ENCODE assay signal across 1 cellular context in the genomic region with DNA sequence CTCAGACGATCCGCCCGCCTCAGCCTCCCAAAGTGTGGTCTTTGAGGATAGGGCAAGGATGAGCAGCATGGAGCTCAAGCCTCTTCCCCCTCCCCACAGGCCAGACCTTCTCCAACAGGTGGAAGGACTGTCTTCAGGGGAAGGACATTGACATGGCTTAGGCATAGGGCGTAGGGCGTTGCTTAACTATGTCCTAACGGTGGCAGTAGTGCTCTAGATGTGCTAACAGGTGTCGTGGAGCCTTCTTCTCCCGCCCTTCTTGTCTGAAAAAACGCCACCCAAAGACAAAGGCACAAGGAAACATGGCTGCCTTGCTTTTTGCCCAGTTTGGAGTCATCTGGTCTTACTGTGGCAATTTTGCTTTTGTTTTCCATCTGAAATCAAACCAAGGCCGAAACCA.
TF ChIP-seq lines count a peak whose summit lies in the region.

No MANE protein-coding gene starts in this region.

TF ChIP-seq in HEK293, 187 proteins besides CTCF, POLR2A, EP300 and RAD21 (continued from another document):
- TF ChIP-seq ZSCAN30 (tag by site-specific recombination; IDR thresholded peaks at IDR 0.05), result peak; percentile 61; the same call in 1 of the 2 replicates
- TF ChIP-seq, protein P1, sequence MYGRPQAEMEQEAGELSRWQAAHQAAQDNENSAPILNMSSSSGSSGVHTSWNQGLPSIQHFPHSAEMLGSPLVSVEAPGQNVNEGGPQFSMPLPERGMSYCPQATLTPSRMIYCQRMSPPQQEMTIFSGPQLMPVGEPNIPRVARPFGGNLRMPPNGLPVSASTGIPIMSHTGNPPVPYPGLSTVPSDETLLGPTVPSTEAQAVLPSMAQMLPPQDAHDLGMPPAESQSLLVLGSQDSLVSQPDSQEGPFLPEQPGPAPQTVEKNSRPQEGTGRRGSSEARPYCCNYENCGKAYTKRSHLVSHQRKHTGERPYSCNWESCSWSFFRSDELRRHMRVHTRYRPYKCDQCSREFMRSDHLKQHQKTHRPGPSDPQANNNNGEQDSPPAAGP (tag by site-specific recombination; IDR thresholded peaks at IDR 0.05), result peak; percentile 76
- TF ChIP-seq, protein P2, sequence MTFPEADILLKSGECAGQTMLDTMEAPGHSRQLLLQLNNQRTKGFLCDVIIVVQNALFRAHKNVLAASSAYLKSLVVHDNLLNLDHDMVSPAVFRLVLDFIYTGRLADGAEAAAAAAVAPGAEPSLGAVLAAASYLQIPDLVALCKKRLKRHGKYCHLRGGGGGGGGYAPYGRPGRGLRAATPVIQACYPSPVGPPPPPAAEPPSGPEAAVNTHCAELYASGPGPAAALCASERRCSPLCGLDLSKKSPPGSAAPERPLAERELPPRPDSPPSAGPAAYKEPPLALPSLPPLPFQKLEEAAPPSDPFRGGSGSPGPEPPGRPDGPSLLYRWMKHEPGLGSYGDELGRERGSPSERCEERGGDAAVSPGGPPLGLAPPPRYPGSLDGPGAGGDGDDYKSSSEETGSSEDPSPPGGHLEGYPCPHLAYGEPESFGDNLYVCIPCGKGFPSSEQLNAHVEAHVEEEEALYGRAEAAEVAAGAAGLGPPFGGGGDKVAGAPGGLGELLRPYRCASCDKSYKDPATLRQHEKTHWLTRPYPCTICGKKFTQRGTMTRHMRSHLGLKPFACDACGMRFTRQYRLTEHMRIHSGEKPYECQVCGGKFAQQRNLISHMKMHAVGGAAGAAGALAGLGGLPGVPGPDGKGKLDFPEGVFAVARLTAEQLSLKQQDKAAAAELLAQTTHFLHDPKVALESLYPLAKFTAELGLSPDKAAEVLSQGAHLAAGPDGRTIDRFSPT (tag by site-specific recombination; IDR thresholded peaks at IDR 0.05), result no peak
- TF ChIP-seq, protein P3, sequence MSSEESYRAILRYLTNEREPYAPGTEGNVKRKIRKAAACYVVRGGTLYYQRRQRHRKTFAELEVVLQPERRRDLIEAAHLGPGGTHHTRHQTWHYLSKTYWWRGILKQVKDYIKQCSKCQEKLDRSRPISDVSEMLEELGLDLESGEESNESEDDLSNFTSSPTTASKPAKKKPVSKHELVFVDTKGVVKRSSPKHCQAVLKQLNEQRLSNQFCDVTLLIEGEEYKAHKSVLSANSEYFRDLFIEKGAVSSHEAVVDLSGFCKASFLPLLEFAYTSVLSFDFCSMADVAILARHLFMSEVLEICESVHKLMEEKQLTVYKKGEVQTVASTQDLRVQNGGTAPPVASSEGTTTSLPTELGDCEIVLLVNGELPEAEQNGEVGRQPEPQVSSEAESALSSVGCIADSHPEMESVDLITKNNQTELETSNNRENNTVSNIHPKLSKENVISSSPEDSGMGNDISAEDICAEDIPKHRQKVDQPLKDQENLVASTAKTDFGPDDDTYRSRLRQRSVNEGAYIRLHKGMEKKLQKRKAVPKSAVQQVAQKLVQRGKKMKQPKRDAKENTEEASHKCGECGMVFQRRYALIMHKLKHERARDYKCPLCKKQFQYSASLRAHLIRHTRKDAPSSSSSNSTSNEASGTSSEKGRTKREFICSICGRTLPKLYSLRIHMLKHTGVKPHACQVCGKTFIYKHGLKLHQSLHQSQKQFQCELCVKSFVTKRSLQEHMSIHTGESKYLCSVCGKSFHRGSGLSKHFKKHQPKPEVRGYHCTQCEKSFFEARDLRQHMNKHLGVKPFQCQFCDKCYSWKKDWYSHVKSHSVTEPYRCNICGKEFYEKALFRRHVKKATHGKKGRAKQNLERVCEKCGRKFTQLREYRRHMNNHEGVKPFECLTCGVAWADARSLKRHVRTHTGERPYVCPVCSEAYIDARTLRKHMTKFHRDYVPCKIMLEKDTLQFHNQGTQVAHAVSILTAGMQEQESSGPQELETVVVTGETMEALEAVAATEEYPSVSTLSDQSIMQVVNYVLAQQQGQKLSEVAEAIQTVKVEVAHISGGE (tag by site-specific recombination; conservative IDR thresholded peaks at IDR 0.05; ENCODE audit: low read depth), result 0 out of 2 replicates have a peak, but pooled peaks have one; percentile 17
- TF ChIP-seq KLF16 (tag by site-specific recombination; IDR thresholded peaks at IDR 0.05), result peak; percentile 68; the same call in 1 of the 2 replicates
- TF ChIP-seq ZNF335 (tag by site-specific recombination; conservative IDR thresholded peaks at IDR 0.05), result peak; percentile 33; the same call in 1 of the 2 replicates
- no peak for TF ChIP-seq ZIC2 (tag by site-specific recombination; IDR thresholded peaks at IDR 0.05)
- TF ChIP-seq ZNF623 (tag by site-specific recombination; IDR thresholded peaks at IDR 0.05), result no peak
- TF ChIP-seq, protein P4, sequence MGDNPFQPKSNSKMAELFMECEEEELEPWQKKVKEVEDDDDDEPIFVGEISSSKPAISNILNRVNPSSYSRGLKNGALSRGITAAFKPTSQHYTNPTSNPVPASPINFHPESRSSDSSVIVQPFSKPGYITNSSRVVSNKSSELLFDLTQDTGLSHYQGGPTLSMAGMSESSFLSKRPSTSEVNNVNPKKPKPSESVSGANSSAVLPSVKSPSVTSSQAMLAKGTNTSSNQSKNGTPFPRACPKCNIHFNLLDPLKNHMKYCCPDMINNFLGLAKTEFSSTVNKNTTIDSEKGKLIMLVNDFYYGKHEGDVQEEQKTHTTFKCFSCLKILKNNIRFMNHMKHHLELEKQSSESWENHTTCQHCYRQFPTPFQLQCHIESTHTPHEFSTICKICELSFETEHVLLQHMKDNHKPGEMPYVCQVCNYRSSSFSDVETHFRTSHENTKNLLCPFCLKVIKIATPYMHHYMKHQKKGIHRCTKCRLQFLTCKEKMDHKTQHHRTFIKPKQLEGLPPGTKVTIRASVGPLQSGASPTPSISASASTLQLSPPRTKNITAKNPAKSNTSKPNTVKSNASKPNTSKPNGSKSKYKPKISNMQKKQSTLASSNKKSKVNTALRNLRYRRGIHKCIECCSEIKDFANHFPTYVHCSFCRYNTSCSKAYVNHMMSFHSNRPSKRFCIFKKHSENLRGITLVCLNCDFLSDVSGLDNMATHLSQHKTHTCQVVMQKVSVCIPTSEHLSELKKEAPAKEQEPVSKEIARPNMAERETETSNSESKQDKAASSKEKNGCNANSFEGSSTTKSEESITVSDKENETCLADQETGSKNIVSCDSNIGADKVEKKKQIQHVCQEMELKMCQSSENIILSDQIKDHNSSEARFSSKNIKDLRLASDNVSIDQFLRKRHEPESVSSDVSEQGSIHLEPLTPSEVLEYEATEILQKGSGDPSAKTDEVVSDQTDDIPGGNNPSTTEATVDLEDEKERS (tag by site-specific recombination; IDR thresholded peaks at IDR 0.05), result no peak
- peak; percentile 26; the same call in 1 of the 2 replicates for TF ChIP-seq SP2 (tag by site-specific recombination; IDR thresholded peaks at IDR 0.05)
- TF ChIP-seq ZNF600 (tag by site-specific recombination; IDR thresholded peaks at IDR 0.05), result no peak
- TF ChIP-seq, protein P5, sequence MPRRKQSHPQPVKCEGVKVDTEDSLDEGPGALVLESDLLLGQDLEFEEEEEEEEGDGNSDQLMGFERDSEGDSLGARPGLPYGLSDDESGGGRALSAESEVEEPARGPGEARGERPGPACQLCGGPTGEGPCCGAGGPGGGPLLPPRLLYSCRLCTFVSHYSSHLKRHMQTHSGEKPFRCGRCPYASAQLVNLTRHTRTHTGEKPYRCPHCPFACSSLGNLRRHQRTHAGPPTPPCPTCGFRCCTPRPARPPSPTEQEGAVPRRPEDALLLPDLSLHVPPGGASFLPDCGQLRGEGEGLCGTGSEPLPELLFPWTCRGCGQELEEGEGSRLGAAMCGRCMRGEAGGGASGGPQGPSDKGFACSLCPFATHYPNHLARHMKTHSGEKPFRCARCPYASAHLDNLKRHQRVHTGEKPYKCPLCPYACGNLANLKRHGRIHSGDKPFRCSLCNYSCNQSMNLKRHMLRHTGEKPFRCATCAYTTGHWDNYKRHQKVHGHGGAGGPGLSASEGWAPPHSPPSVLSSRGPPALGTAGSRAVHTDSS (tag by site-specific recombination; IDR thresholded peaks at IDR 0.05), result no peak
- TF ChIP-seq KLF8 (tag by site-specific recombination; IDR thresholded peaks at IDR 0.05), result peak; percentile 68
- TF ChIP-seq ZNF10 (tag by site-specific recombination; IDR thresholded peaks at IDR 0.05), result peak; percentile 11; the same call in 1 of the 2 replicates
- peak; percentile 99 for TF ChIP-seq SCRT1 (tag by site-specific recombination; IDR thresholded peaks at IDR 0.05; ENCODE audit: borderline replicate concordance)
- TF ChIP-seq SALL2 (tag by site-specific recombination; IDR thresholded peaks at IDR 0.05; ENCODE audit: borderline replicate concordance), result no peak
- TF ChIP-seq ZNF629 (tag by site-specific recombination; IDR thresholded peaks at IDR 0.05), result peak; percentile 43; the same call in 1 of the 2 replicates
- no peak; the same call in 1 of the 2 replicates for TF ChIP-seq ZNF394 (tag by site-specific recombination; IDR thresholded peaks at IDR 0.05; ENCODE audit: borderline replicate concordance)
- peak; percentile 31; the same call in 1 of the 2 replicates for TF ChIP-seq SP3 (tag by site-specific recombination; IDR thresholded peaks at IDR 0.05)
- no peak for TF ChIP-seq ZBTB48 (tag by site-specific recombination; IDR thresholded peaks at IDR 0.05)
- no peak for TF ChIP-seq ZNF670 (tag by site-specific recombination; IDR thresholded peaks at IDR 0.05; ENCODE audit: low read depth)
- TF ChIP-seq ZNF776 (tag by site-specific recombination; IDR thresholded peaks at IDR 0.05; ENCODE audit: borderline replicate concordance), result no peak
- TF ChIP-seq KLF7 (tag by site-specific recombination; IDR thresholded peaks at IDR 0.05; ENCODE audit: borderline replicate concordance), result peak; percentile 54; the same call in 1 of the 2 replicates
- TF ChIP-seq GFI1B (tag by site-specific recombination; IDR thresholded peaks at IDR 0.05), result peak; percentile 32; the same call in 1 of the 2 replicates
- TF ChIP-seq KLF1 (tag by site-specific recombination; IDR thresholded peaks at IDR 0.05), result peak; percentile 71
- TF ChIP-seq ZNF660 (tag by site-specific recombination; IDR thresholded peaks at IDR 0.05), result peak; percentile 37; the same call in 1 of the 2 replicates
- TF ChIP-seq SCRT2 (tag by site-specific recombination; IDR thresholded peaks at IDR 0.05), result peak; percentile 98
- TF ChIP-seq, protein P6, sequence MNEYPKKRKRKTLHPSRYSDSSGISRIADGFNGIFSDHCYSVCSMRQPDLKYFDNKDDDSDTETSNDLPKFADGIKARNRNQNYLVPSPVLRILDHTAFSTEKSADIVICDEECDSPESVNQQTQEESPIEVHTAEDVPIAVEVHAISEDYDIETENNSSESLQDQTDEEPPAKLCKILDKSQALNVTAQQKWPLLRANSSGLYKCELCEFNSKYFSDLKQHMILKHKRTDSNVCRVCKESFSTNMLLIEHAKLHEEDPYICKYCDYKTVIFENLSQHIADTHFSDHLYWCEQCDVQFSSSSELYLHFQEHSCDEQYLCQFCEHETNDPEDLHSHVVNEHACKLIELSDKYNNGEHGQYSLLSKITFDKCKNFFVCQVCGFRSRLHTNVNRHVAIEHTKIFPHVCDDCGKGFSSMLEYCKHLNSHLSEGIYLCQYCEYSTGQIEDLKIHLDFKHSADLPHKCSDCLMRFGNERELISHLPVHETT (tag by site-specific recombination; IDR thresholded peaks at IDR 0.05), result no peak
- peak; percentile 96 for TF ChIP-seq ZNF654 (tag by site-specific recombination; IDR thresholded peaks at IDR 0.05; ENCODE audit: low read depth)
- no peak for TF ChIP-seq SETDB1 (IDR thresholded peaks at IDR 0.05; ENCODE audit: insufficient read length, low read length)
- peak; percentile 66 for TF ChIP-seq YY1 (tag by site-specific recombination; IDR thresholded peaks at IDR 0.05)
- TF ChIP-seq KLF10 (tag by site-specific recombination; IDR thresholded peaks at IDR 0.05), result peak; percentile 80
- TF ChIP-seq ZSCAN23 (tag by site-specific recombination; IDR thresholded peaks at IDR 0.05), result no peak
- TF ChIP-seq ZXDB (tag by site-specific recombination; IDR thresholded peaks at IDR 0.05), result peak; percentile 86
- TF ChIP-seq ZNF561 (tag by site-specific recombination; IDR thresholded peaks at IDR 0.05; ENCODE audit: borderline replicate concordance), result no peak
- TF ChIP-seq, protein P7, sequence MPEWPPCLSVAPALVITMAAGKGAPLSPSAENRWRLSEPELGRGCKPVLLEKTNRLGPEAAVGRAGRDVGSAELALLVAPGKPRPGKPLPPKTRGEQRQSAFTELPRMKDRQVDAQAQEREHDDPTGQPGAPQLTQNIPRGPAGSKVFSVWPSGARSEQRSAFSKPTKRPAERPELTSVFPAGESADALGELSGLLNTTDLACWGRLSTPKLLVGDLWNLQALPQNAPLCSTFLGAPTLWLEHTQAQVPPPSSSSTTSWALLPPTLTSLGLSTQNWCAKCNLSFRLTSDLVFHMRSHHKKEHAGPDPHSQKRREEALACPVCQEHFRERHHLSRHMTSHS (tag by site-specific recombination; IDR thresholded peaks at IDR 0.05), result no peak
- no peak for TF ChIP-seq ZNF184 (tag by site-specific recombination; IDR thresholded peaks at IDR 0.05)
- TF ChIP-seq, protein P8, sequence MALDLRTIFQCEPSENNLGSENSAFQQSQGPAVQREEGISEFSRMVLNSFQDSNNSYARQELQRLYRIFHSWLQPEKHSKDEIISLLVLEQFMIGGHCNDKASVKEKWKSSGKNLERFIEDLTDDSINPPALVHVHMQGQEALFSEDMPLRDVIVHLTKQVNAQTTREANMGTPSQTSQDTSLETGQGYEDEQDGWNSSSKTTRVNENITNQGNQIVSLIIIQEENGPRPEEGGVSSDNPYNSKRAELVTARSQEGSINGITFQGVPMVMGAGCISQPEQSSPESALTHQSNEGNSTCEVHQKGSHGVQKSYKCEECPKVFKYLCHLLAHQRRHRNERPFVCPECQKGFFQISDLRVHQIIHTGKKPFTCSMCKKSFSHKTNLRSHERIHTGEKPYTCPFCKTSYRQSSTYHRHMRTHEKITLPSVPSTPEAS (tag by site-specific recombination; IDR thresholded peaks at IDR 0.05), result 0 out of 2 replicates have a peak, but pooled peaks have one; percentile 14
- TF ChIP-seq ZEB2 (tag by site-specific recombination; IDR thresholded peaks at IDR 0.05), result no peak
TF ChIP-seq in HEK293: peak in this region for 23.
